In genomic region chr15:101251830-101252820, GRCh38 we compare ENCODE assay signal across 1 cellular context.
A peak's percentile ranks its signal among the peaks of the same experiment; 100 is the strongest.
TF ChIP-seq lines count a peak whose summit lies in the region.

A gene with protein sequence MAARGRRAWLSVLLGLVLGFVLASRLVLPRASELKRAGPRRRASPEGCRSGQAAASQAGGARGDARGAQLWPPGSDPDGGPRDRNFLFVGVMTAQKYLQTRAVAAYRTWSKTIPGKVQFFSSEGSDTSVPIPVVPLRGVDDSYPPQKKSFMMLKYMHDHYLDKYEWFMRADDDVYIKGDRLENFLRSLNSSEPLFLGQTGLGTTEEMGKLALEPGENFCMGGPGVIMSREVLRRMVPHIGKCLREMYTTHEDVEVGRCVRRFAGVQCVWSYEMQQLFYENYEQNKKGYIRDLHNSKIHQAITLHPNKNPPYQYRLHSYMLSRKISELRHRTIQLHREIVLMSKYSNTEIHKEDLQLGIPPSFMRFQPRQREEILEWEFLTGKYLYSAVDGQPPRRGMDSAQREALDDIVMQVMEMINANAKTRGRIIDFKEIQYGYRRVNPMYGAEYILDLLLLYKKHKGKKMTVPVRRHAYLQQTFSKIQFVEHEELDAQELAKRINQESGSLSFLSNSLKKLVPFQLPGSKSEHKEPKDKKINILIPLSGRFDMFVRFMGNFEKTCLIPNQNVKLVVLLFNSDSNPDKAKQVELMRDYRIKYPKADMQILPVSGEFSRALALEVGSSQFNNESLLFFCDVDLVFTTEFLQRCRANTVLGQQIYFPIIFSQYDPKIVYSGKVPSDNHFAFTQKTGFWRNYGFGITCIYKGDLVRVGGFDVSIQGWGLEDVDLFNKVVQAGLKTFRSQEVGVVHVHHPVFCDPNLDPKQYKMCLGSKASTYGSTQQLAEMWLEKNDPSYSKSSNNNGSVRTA (minus strand): TSS chr15:101252048. CDS start chr15:101251456, 592 bp downstream.

TF ChIP-seq in HepG2, 621 proteins besides CTCF, POLR2A, EP300 and RAD21 (continued from another document and continues in another):
- TF ChIP-seq, protein P1, sequence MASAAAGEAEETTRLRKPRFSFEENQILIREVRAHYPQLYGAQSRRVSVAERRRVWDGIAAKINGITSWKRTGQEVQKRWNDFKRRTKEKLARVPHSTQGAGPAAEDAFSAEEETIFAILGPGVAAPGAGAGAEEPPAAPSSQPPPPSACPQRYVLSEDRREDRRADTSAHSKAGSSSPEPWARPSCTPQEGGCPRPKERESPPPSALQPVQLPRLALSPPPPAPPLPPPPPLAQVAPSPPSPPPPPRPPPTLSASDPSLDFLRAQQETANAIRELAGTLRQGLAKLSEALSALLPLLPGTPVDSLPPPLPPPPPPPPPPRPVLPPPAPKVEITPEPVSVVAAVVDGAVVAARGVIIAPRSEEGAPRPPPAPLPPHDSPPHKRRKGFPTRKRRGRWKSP (CRISPR knock-in tag; IDR thresholded peaks at IDR 0.05): peak; percentile 65
- TF ChIP-seq, protein P2, sequence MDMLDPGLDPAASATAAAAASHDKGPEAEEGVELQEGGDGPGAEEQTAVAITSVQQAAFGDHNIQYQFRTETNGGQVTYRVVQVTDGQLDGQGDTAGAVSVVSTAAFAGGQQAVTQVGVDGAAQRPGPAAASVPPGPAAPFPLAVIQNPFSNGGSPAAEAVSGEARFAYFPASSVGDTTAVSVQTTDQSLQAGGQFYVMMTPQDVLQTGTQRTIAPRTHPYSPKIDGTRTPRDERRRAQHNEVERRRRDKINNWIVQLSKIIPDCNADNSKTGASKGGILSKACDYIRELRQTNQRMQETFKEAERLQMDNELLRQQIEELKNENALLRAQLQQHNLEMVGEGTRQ (IDR thresholded peaks at IDR 0.05; ENCODE audit: low read depth, low read length): 0 out of 2 replicates have a peak, but pooled peaks have one; percentile 16
- TF ChIP-seq, protein P2 (CRISPR knock-in tag; IDR thresholded peaks at IDR 0.05; ENCODE audit: borderline replicate concordance): peak; percentile 26; the same call in 1 of the 2 replicates
- TF ChIP-seq TAF15 (IDR thresholded peaks at IDR 0.05; ENCODE audit: low read depth, low read length, poor library complexity, severe bottlenecking) (peak; percentile 34), KDM3A (CRISPR knock-in tag; IDR thresholded peaks at IDR 0.05; ENCODE audit: low read depth) (peak; percentile 57; the same call in 1 of the 2 replicates), ZNF33B (CRISPR knock-in tag; IDR thresholded peaks at IDR 0.05) (no peak), POGK (CRISPR knock-in tag; conservative IDR thresholded peaks at IDR 0.05) (0 out of 2 replicates have a peak, but pooled peaks have one; percentile 33), GTF3A (CRISPR knock-in tag; conservative IDR thresholded peaks at IDR 0.05) (no peak), REPIN1 (CRISPR knock-in tag; IDR thresholded peaks at IDR 0.05; ENCODE audit: borderline replicate concordance, low read depth) (peak; percentile 36; the same call in 1 of the 2 replicates), ZNF12 (CRISPR knock-in tag; IDR thresholded peaks at IDR 0.05) (0 out of 2 replicates have a peak, but pooled peaks have one; percentile 17), GABPB1 (CRISPR knock-in tag; IDR thresholded peaks at IDR 0.05) (peak; percentile 73), ARID4A (CRISPR knock-in tag; IDR thresholded peaks at IDR 0.05; ENCODE audit: borderline replicate concordance) (peak; percentile 78; the same call in 1 of the 2 replicates), ZNF121 (CRISPR knock-in tag; IDR thresholded peaks at IDR 0.05) (no peak), ARNT2 (CRISPR knock-in tag; IDR thresholded peaks at IDR 0.05; ENCODE audit: low read depth) (peak; percentile 35; the same call in 1 of the 2 replicates), POLR2AphosphoS5 (IDR thresholded peaks at IDR 0.05; ENCODE audit: low read depth, low read length) (peak; percentile 57; the same call in 1 of the 2 replicates), SRSF1 (optimal IDR thresholded peaks at IDR 0.05; ENCODE audit: low read depth, low read length) (peak; percentile 34), RFXAP (CRISPR knock-in tag; IDR thresholded peaks at IDR 0.05; ENCODE audit: borderline replicate concordance) (0 out of 2 replicates have a peak, but pooled peaks have one; percentile 51), MXD4 (CRISPR knock-in tag; IDR thresholded peaks at IDR 0.05) (peak; percentile 65; the same call in 1 of the 2 replicates), ISL2 (CRISPR knock-in tag; IDR thresholded peaks at IDR 0.05) (0 out of 2 replicates have a peak, but pooled peaks have one; percentile 41), SSRP1 (CRISPR knock-in tag; IDR thresholded peaks at IDR 0.05) (no peak), KMT2A (CRISPR knock-in tag; IDR thresholded peaks at IDR 0.05) (no peak), ZNF891 (CRISPR knock-in tag; IDR thresholded peaks at IDR 0.05) (peak; percentile 40; the same call in 1 of the 2 replicates), TCF12 (IDR thresholded peaks at IDR 0.05) (no peak), TCF12 (CRISPR knock-in tag; IDR thresholded peaks at IDR 0.05) (no peak), BCL6 (CRISPR knock-in tag; IDR thresholded peaks at IDR 0.05) (peak; percentile 45; the same call in 1 of the 2 replicates), BATF2 (CRISPR knock-in tag; IDR thresholded peaks at IDR 0.05) (no peak), TFE3 (CRISPR knock-in tag; IDR thresholded peaks at IDR 0.05) (peak; percentile 54; the same call in 1 of the 2 replicates), MATR3 (CRISPR knock-in tag; IDR thresholded peaks at IDR 0.05) (no peak), LCORL (IDR thresholded peaks at IDR 0.05) (no peak), LCORL (CRISPR knock-in tag; IDR thresholded peaks at IDR 0.05) (0 out of 2 replicates have a peak, but pooled peaks have one; percentile 21)
- TF ChIP-seq, protein P3, sequence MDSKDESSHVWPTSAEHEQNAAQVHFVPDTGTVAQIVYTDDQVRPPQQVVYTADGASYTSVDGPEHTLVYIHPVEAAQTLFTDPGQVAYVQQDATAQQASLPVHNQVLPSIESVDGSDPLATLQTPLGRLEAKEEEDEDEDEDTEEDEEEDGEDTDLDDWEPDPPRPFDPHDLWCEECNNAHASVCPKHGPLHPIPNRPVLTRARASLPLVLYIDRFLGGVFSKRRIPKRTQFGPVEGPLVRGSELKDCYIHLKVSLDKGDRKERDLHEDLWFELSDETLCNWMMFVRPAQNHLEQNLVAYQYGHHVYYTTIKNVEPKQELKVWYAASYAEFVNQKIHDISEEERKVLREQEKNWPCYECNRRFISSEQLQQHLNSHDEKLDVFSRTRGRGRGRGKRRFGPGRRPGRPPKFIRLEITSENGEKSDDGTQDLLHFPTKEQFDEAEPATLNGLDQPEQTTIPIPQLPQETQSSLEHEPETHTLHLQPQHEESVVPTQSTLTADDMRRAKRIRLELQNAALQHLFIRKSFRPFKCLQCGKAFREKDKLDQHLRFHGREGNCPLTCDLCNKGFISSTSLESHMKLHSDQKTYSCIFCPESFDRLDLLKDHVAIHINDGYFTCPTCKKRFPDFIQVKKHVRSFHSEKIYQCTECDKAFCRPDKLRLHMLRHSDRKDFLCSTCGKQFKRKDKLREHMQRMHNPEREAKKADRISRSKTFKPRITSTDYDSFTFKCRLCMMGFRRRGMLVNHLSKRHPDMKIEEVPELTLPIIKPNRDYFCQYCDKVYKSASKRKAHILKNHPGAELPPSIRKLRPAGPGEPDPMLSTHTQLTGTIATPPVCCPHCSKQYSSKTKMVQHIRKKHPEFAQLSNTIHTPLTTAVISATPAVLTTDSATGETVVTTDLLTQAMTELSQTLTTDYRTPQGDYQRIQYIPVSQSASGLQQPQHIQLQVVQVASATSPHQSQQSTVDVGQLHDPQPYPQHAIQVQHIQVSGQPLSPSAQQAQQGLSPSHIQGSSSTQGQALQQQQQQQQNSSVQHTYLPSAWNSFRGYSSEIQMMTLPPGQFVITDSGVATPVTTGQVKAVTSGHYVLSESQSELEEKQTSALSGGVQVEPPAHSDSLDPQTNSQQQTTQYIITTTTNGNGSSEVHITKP (CRISPR knock-in tag; IDR thresholded peaks at IDR 0.05; ENCODE audit: low read depth): no peak
- TF ChIP-seq, protein P4, sequence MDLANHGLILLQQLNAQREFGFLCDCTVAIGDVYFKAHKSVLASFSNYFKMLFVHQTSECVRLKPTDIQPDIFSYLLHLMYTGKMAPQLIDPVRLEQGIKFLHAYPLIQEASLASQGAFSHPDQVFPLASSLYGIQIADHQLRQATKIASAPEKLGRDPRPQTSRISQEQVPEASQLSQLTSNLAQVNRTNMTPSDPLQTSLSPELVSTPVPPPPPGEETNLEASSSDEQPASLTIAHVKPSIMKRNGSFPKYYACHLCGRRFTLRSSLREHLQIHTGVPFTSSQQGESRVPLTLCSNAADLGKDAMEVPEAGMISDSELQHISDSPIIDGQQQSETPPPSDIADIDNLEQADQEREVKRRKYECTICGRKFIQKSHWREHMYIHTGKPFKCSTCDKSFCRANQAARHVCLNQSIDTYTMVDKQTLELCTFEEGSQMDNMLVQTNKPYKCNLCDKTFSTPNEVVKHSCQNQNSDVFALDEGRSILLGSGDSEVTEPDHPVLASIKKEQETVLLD (CRISPR knock-in tag; IDR thresholded peaks at IDR 0.05; ENCODE audit: low read depth): 0 out of 2 replicates have a peak, but pooled peaks have one; percentile 20
- TF ChIP-seq, protein P5, sequence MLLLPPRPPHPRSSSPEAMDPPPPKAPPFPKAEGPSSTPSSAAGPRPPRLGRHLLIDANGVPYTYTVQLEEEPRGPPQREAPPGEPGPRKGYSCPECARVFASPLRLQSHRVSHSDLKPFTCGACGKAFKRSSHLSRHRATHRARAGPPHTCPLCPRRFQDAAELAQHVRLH (CRISPR knock-in tag; IDR thresholded peaks at IDR 0.05; ENCODE audit: borderline replicate concordance, low read depth): no peak
- TF ChIP-seq, protein P6, sequence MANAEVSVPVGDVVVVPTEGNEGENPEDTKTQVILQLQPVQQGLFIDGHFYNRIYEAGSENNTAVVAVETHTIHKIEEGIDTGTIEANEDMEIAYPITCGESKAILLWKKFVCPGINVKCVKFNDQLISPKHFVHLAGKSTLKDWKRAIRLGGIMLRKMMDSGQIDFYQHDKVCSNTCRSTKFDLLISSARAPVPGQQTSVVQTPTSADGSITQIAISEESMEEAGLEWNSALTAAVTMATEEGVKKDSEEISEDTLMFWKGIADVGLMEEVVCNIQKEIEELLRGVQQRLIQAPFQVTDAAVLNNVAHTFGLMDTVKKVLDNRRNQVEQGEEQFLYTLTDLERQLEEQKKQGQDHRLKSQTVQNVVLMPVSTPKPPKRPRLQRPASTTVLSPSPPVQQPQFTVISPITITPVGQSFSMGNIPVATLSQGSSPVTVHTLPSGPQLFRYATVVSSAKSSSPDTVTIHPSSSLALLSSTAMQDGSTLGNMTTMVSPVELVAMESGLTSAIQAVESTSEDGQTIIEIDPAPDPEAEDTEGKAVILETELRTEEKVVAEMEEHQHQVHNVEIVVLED (CRISPR knock-in tag; IDR thresholded peaks at IDR 0.05; ENCODE audit: borderline replicate concordance): peak; percentile 75; the same call in 1 of the 2 replicates
